Comparison of ENCODE assay signal across 14 cellular contexts in the genomic region with DNA sequence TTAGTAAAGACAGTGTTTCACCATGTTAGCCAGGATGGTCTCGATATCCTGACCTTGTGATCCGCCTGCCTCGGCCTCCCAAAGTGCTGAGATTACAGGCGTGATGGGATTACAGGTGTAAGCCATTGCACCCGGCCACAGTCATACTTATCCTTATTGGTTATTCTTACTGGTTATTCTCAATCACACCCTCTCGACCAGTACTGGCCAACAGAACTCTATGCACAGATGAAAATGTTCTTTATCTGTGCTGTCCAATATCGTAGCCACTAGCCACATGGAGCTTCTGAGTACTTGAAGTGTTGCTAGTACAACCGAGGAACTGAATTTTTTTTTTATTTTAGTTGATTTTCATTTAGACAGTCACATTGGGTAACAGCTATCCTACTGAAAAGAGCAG.
"Had no signal": no experiment of that assay in that cellular context is flagged by ENCODE, and none has a peak within 500 bp of the region (broad histone marks: within the 10 kb centered on the region; RNA-seq: fewer than 3 reads in every experiment).

No MANE protein-coding gene starts in this region.

- H3K9me3 Mint-ChIP-seq: naive thymus-derived CD8-positive, alpha-beta T cell; stimulated activated effector memory CD8-positive, alpha-beta T cell treated with anti-CD3 and anti-CD28 coated beads, Interleukin-12 subunit alpha, Interleukin-12 subunit beta, amount 100 ng/mL, for 72 hours had no signal

- H3K4me3 ChIP-seq: gastrocnemius medialis, mucosa of descending colon, tibial nerve had no signal

- H3K27me3 ChIP-seq: gastrocnemius medialis, tibial nerve had no signal

- H3K27ac Mint-ChIP-seq: naive thymus-derived CD8-positive, alpha-beta T cell; stimulated activated effector memory CD8-positive, alpha-beta T cell treated with anti-CD3 and anti-CD28 coated beads, Interleukin-12 subunit alpha, Interleukin-12 subunit beta, amount 100 ng/mL, for 72 hours had no signal

- ATAC-seq: esophagus mucosa; gastrocnemius medialis; naive thymus-derived CD8-positive, alpha-beta T cell; stimulated activated effector memory CD8-positive, alpha-beta T cell treated with anti-CD3 and anti-CD28 coated beads, Interleukin-12 subunit alpha, Interleukin-12 subunit beta, amount 100 ng/mL, for 72 hours; stimulated activated naive CD8-positive, alpha-beta T cell treated with anti-CD3 and anti-CD28 coated beads, Interleukin-15, Interleukin-2, amounts not matched to agents 100 U/mL and 50 U/mL, for 24 hours had no signal

- H3K4me1 Mint-ChIP-seq: stimulated activated effector memory CD8-positive, alpha-beta T cell treated with anti-CD3 and anti-CD28 coated beads, Interleukin-12 subunit alpha, Interleukin-12 subunit beta, amount 100 ng/mL, for 72 hours had no signal

- H3K4me3 Mint-ChIP-seq: naive thymus-derived CD8-positive, alpha-beta T cell; neural crest cell; stimulated activated effector memory CD8-positive, alpha-beta T cell treated with anti-CD3 and anti-CD28 coated beads, Interleukin-12 subunit alpha, Interleukin-12 subunit beta, amount 100 ng/mL, for 72 hours had no signal

- H3K36me3 ChIP-seq: gastrocnemius medialis had no signal

- H3K36me3 Mint-ChIP-seq: naive thymus-derived CD8-positive, alpha-beta T cell; stimulated activated effector memory CD8-positive, alpha-beta T cell treated with anti-CD3 and anti-CD28 coated beads, Interleukin-12 subunit alpha, Interleukin-12 subunit beta, amount 100 ng/mL, for 72 hours had no signal

- DNase-seq: central memory CD4-positive, alpha-beta T cell; effector memory CD4-positive, alpha-beta T cell; gastrocnemius medialis; glutamatergic neuron; mucosa of descending colon; naive thymus-derived CD8-positive, alpha-beta T cell; right cardiac atrium; stimulated activated CD4-positive, alpha-beta T cell treated with anti-CD3 and anti-CD28 coated beads, Interleukin-4, amount 100 ng/mL, for 1 hour; stimulated activated CD8-positive, alpha-beta memory T cell treated with anti-CD3 and anti-CD28 coated beads, Interleukin-4, amount 100 ng/mL, for 48 hours; stimulated activated naive CD8-positive, alpha-beta T cell treated with anti-CD3 and anti-CD28 coated beads, Interleukin-15, Interleukin-2, amounts not matched to agents 100 U/mL and 50 U/mL, for 24 hours had no signal

- H3K9me3 ChIP-seq: gastrocnemius medialis, mucosa of descending colon, tibial nerve had no signal
